Comparison of ENCODE assay signal across 32 cellular contexts in the genomic region with DNA sequence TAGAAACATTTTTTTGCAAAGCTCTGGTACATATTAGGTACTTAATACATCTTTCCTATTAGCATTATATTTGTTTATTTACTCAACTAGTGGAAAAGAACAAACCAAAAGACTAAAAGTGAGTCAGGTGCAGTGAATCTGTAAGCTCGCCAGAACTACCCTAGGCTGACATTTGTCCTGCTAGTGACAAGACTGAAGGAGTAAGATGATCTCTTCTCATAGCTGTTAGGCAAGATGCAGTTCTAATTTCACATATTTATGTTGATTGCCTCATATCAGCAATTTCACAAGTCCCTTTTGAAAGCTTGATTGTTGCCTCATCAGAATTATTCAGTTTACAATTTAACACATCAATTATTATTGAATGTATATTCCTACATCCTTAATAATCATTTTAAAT.
DNase-seq lines count a peak whose midpoint lies in the region; FAIRE-seq and TF ChIP-seq lines count a peak whose summit lies in the region.
"Had no signal": no experiment of that assay in that cellular context is flagged by ENCODE, and none has a peak within 500 bp of the region (broad histone marks: within the 10 kb centered on the region; RNA-seq: fewer than 3 reads in every experiment).

No MANE protein-coding gene starts in this region.

- DNase-seq in AG10803 (ENCODE audit: low read depth) (peak; percentile 49), LHCN-M2 (ENCODE audit: low read depth) (peak; percentile 25), bronchial epithelial cell (ENCODE audit: low read depth) (peak; percentile 39), iris pigment epithelial cell (ENCODE audit: low read depth) (peak; percentile 21), neural progenitor cell (ENCODE audit: low spot score) (no peak), GM10266 (ENCODE audit: extremely low spot score) (no peak), ACHN (no peak)
- DNase-seq: activated CD4-positive, alpha-beta T cell treated with anti-CD3 and anti-CD28 coated beads, Interleukin-2, amount 10 ng/mL, durations not matched to agents 7 days and 5 days; activated effector memory CD4-positive, alpha-beta T cell treated with anti-CD3 and anti-CD28 coated beads, Interleukin-2, amount 50 U/mL, for 16 hours; activated T-cell treated with anti-CD3 and anti-CD28 coated beads, Interleukin-2, amount 50 U/mL, for 1 hour; BE2C; CD8-positive, alpha-beta memory T cell; effector CD8-positive, alpha-beta T cell; NCI-H1417 treated with DMSO at 0.1 percent for 48 hours; NCI-H2029 treated with DMSO at 0.1 percent for 48 hours; NCI-H774; RPMI8226; stimulated activated CD8-positive, alpha-beta memory T cell treated with anti-CD3 and anti-CD28 coated beads, Interleukin-4, amount 100 ng/mL, for 48 hours; T-helper 9 cell; WERI-Rb-1 had no signal

- no peaks in the 10 kb centered on the region for H3K4me1 Mint-ChIP-seq in neural progenitor cell
- H3K4me1 Mint-ChIP-seq: activated CD4-positive, alpha-beta T cell treated with anti-CD3 and anti-CD28 coated beads, Interleukin-2, amount 10 ng/mL, durations not matched to agents 7 days and 5 days; CD8-positive, alpha-beta memory T cell; memory B cell; neural crest cell had no signal

- in situ Hi-C loops in ACHN (cut with HindIII; ENCODE audit: low pct_ligation_motif_present, low pct_unique_long_range_greater_than_20kb, low sequenced_read_pairs), result no loop called here

- no peaks in the 10 kb centered on the region for H3K79me2 ChIP-seq in neural progenitor cell (ENCODE audit: low read depth)

- H3K9me3 ChIP-seq in neural progenitor cell (ENCODE audit: low read depth), result no peaks in the 10 kb centered on the region
- H3K9me3 ChIP-seq: BE2C, right atrium auricular region, thoracic aorta had no signal

- H3K9me3 Mint-ChIP-seq in neural progenitor cell, result peaks cover 2% of the 10 kb centered on the region

- no peak overlapping the region for H3K27ac ChIP-seq in neural progenitor cell
- H3K27ac ChIP-seq: coronary artery, epithelial cell of prostate, right atrium auricular region, SJSA1, thoracic aorta, WERI-Rb-1 had no signal

- no peaks in the 10 kb centered on the region for H4K20me1 ChIP-seq in neural progenitor cell (ENCODE audit: low read depth)

- no peak overlapping the region for H3K4me3 ChIP-seq in AG10803 (ENCODE audit: low read length)
- no peak overlapping the region for H3K4me3 ChIP-seq in bronchial epithelial cell (ENCODE audit: low read depth, low read length)
- H3K4me3 ChIP-seq in neural progenitor cell, result no peak overlapping the region
- H3K4me3 ChIP-seq: coronary artery, right atrium auricular region, SJSA1, thoracic aorta had no signal

- no peaks in the 10 kb centered on the region for H3K36me3 Mint-ChIP-seq in neural progenitor cell
- H3K36me3 Mint-ChIP-seq: activated naive CD8-positive, alpha-beta T cell; CD8-positive, alpha-beta memory T cell; memory B cell had no signal

- H3K27me3 ChIP-seq in bronchial epithelial cell (ENCODE audit: control insufficient read depth, insufficient read depth, low read length) (no peaks in the 10 kb centered on the region), neural progenitor cell (no peaks in the 10 kb centered on the region)
- H3K27me3 ChIP-seq: BE2C, right atrium auricular region, SJSA1 had no signal

- H3K27ac Mint-ChIP-seq in neural progenitor cell, result no peak overlapping the region
- H3K27ac Mint-ChIP-seq: activated CD4-positive, alpha-beta T cell treated with anti-CD3 and anti-CD28 coated beads, Interleukin-2, amount 10 ng/mL, durations not matched to agents 7 days and 5 days; activated naive CD8-positive, alpha-beta T cell; CD8-positive, alpha-beta memory T cell; memory B cell; stimulated activated naive CD8-positive, alpha-beta T cell treated with anti-CD3 and anti-CD28 coated beads, Interleukin-15, Interleukin-2, amounts not matched to agents 100 ng/mL and 50 ng/mL, for 24 hours had no signal

- FAIRE-seq in bronchial epithelial cell (lab: Jason Lieb, UNC), result no peak
- FAIRE-seq: astrocyte, frontal cortex, GM12891 had no signal

- H3K4me3 Mint-ChIP-seq in neural progenitor cell, result no peak overlapping the region
- H3K4me3 Mint-ChIP-seq: activated CD4-positive, alpha-beta T cell treated with anti-CD3 and anti-CD28 coated beads, Interleukin-2, amount 10 ng/mL, durations not matched to agents 7 days and 5 days; activated naive CD8-positive, alpha-beta T cell; CD8-positive, alpha-beta memory T cell; memory B cell; neural crest cell; stimulated activated naive CD8-positive, alpha-beta T cell treated with anti-CD3 and anti-CD28 coated beads, Interleukin-15, Interleukin-2, amounts not matched to agents 100 ng/mL and 50 ng/mL, for 24 hours had no signal

- no peak overlapping the region for H3K4me2 ChIP-seq in neural progenitor cell

- H3K36me3 ChIP-seq in bronchial epithelial cell (ENCODE audit: control insufficient read depth, insufficient read depth, low read length) (no peaks in the 10 kb centered on the region), neural progenitor cell (no peaks in the 10 kb centered on the region)
- H3K36me3 ChIP-seq: BE2C, right atrium auricular region, SJSA1, thoracic aorta, WERI-Rb-1 had no signal

- no peaks in the 10 kb centered on the region for H3K27me3 Mint-ChIP-seq in neural progenitor cell (ENCODE audit: insufficient read depth, low read depth)
- H3K27me3 Mint-ChIP-seq: activated CD4-positive, alpha-beta T cell treated with anti-CD3 and anti-CD28 coated beads, Interleukin-2, amount 10 ng/mL, durations not matched to agents 7 days and 5 days; activated naive CD8-positive, alpha-beta T cell; CD8-positive, alpha-beta memory T cell; memory B cell; stimulated activated naive CD8-positive, alpha-beta T cell treated with anti-CD3 and anti-CD28 coated beads, Interleukin-15, Interleukin-2, amounts not matched to agents 100 ng/mL and 50 ng/mL, for 24 hours had no signal

- H3K9ac ChIP-seq in neural progenitor cell, result no peak overlapping the region

- H2AFZ ChIP-seq in neural progenitor cell (replicated peaks), result no peak overlapping the region

- no peaks in the 10 kb centered on the region for H3K4me1 ChIP-seq in neural progenitor cell
- H3K4me1 ChIP-seq: BE2C, right atrium auricular region, SJSA1 had no signal

- no peak for TF ChIP-seq CTCF in AG10803 (conservative IDR thresholded peaks at IDR 0.05; ENCODE audit: low read length)
- TF ChIP-seq CTCF in bronchial epithelial cell (IDR thresholded peaks at IDR 0.05; ENCODE audit: insufficient read depth, low read length, severe bottlenecking), result no peak
- no peak for TF ChIP-seq CTCF in neural progenitor cell (IDR thresholded peaks at IDR 0.05)
- TF ChIP-seq CTCF in GM10266 (IDR thresholded peaks at IDR 0.05; ENCODE audit: control insufficient read depth, insufficient read depth, low read depth, missing control alignments), result no peak

- H3F3A ChIP-seq in neural progenitor cell (ENCODE audit: low read depth), result no peaks in the 10 kb centered on the region

Comparison
In these comparisons a context has a peak if more than half of its experiments do, and no peak if none do; other contexts are left out.
1. DNase-seq: peak in AG10803 (single experiment), LHCN-M2 (single experiment), bronchial epithelial cell (single experiment) and iris pigment epithelial cell (single experiment); none in neural progenitor cell (single experiment), GM10266 (single experiment) and ACHN (single experiment).